Comparison of ENCODE assay signal across 28 cellular contexts in the genomic region with DNA sequence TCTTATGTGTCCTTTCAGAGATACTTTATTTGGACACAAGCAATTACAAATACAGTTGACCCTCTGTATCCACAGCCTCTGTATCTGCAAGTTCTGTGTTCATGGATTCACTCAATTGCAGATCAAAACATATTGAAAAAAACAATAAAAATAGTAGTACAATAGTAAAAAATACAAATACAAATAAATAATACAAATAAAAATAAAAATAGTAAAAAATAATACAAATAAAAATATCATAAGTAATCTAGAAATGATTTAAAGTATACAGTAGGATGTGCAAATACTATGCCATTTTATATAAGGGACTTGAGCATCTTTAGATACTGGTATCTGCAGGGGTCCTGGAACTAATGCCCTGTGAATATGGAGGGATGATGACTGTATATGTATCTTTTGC. TPM values are rescaled to one million over a fixed set of nuclear protein-coding genes. Genes with fewer than 3 reads are reported as not detected.
DNase-seq lines count a peak whose midpoint lies in the region; ATAC-seq and TF ChIP-seq lines count a peak whose summit lies in the region.
"Had no signal": no experiment of that assay in that cellular context is flagged by ENCODE, and none has a peak within 500 bp of the region (broad histone marks: within the 10 kb centered on the region; RNA-seq: fewer than 3 reads in every experiment).

No MANE protein-coding gene starts in this region.

- DNase-seq in heart left ventricle (no peak), Right ventricle myocardium inferior (ENCODE audit: missing footprints) (no peak), body of pancreas (no peak), lower lobe of right lung (no peak), transverse colon (no peak), NCI-H345 (lab: John Stamatoyannopoulos, UW) (no peak), head of caudate nucleus (no peak)
- no peak for DNase-seq in stimulated activated CD4-positive, alpha-beta T cell treated with anti-CD3 and anti-CD28 coated beads, Interleukin-2, amount 100 ng/mL, for 24 hours
- DNase-seq: 8988T; activated CD4-positive, alpha-beta T cell treated with anti-CD3 and anti-CD28 coated beads, Interleukin-2, amount 10 ng/mL, durations not matched to agents 24 days and 14 days; activated gamma-delta T cell; activated naive CD8-positive, alpha-beta T cell treated with anti-CD3 and anti-CD28 coated beads, Interleukin-2, amount 50 U/mL, for 24 hours; activated T-cell treated with anti-CD3 and anti-CD28 coated beads, Interleukin-2, amount 50 U/mL, for 24 hours; AML-193; CD4-positive, alpha-beta memory T cell; effector CD8-positive, alpha-beta T cell; EL; foreskin melanocyte; left ventricle myocardium superior; midbrain; naive thymus-derived CD4-positive, alpha-beta T cell; NCI-H2081 treated with DMSO at 0.1 percent for 48 hours; NCI-H446; NCI-H82; retina; stimulated activated CD4-positive, alpha-beta T cell treated with anti-CD3 and anti-CD28 coated beads, Interleukin-4, amount 100 ng/mL, for 1 hour; WERI-Rb-1 had no signal

- H3K27me3 ChIP-seq in heart left ventricle (no peaks in the 10 kb centered on the region), body of pancreas (no peaks in the 10 kb centered on the region), lower lobe of right lung (ENCODE audit: low read depth) (no peaks in the 10 kb centered on the region), transverse colon (no peaks in the 10 kb centered on the region)

- H3K9me3 ChIP-seq in heart left ventricle (no peaks in the 10 kb centered on the region), body of pancreas (no peaks in the 10 kb centered on the region), lower lobe of right lung (no peaks in the 10 kb centered on the region), transverse colon (no peaks in the 10 kb centered on the region)

- in situ Hi-C loops in transverse colon (cut with MboI; ENCODE audit: low pct_ligation_motif_present in 1 of 4, low pct_unique_long_range_greater_than_20kb in 1 of 4, low sequenced_read_pairs in 3 of 4) = loop anchor here (5.0 to 25.0 kb wide), 4 partner anchors 86 to 366 kb away; a partner anchor contains a TSS

- TF ChIP-seq CTCF in heart left ventricle (IDR thresholded peaks at IDR 0.05) = no peak
- no peak for TF ChIP-seq CTCF in body of pancreas (IDR thresholded peaks at IDR 0.05)
- no peak for TF ChIP-seq CTCF in lower lobe of right lung (IDR thresholded peaks at IDR 0.05)
- TF ChIP-seq CTCF in transverse colon (IDR thresholded peaks at IDR 0.05) = no peak

- TF ChIP-seq POLR2A in heart left ventricle (IDR thresholded peaks at IDR 0.05) (no peak), body of pancreas (IDR thresholded peaks at IDR 0.05) (no peak), transverse colon (IDR thresholded peaks at IDR 0.05) (no peak)

- ATAC-seq in heart left ventricle = no peak
- no peak for ATAC-seq in Right ventricle myocardium inferior
- no peak for ATAC-seq in body of pancreas
- ATAC-seq in lower lobe of right lung = no peak
- ATAC-seq: activated naive CD8-positive, alpha-beta T cell treated with anti-CD3 and anti-CD28 coated beads, Interleukin-2, amount 50 U/mL, for 24 hours; GM23338; naive thymus-derived CD4-positive, alpha-beta T cell had no signal

- intact Hi-C loops in heart left ventricle (cut with DNase I) = loop anchor here in 7 of 10 donors (2.0 to 10.0 kb wide), 4 partner anchors 46 to 106 kb away; a partner anchor contains a TSS
- intact Hi-C loops in Right ventricle myocardium inferior (cut with DNase I) = no loop called here
- intact Hi-C loops in body of pancreas (cut with DNase I) = loop anchor here (5.0 kb wide), 1 partner anchor 76 kb away; no protein-coding TSS in a partner anchor
- intact Hi-C loops in lower lobe of right lung (cut with DNase I) = loop anchor here (10.0 kb wide), 1 partner anchor 88 kb away; no protein-coding TSS in a partner anchor
- intact Hi-C loops in transverse colon (cut with DNase I; ENCODE audit: low total_unique reads) = no loop called here
- intact Hi-C loops in head of caudate nucleus (cut with DNase I) = loop anchor here (10.0 kb wide), 1 partner anchor 48 kb away; a partner anchor contains a TSS

- H3K36me3 ChIP-seq in heart left ventricle = no peaks in the 10 kb centered on the region
- H3K36me3 ChIP-seq in body of pancreas (replicated peaks in 1 of 2; ENCODE audit: insufficient read depth in 1 of 2, low read depth in 2 of 2) = no peaks in the 10 kb centered on the region
- no peaks in the 10 kb centered on the region for H3K36me3 ChIP-seq in lower lobe of right lung
- H3K36me3 ChIP-seq in transverse colon = no peaks in the 10 kb centered on the region
- H3K36me3 ChIP-seq: WERI-Rb-1 had no signal

- H3K4me1 ChIP-seq in heart left ventricle = peaks cover 0 to 61% (median 39%) of the 10 kb centered on the region in 12 donors
- peaks cover 30% of the 10 kb centered on the region for H3K4me1 ChIP-seq in body of pancreas
- peaks cover 68% of the 10 kb centered on the region for H3K4me1 ChIP-seq in lower lobe of right lung
- peaks cover 23 to 62% (median 29%) of the 10 kb centered on the region in 4 donors for H3K4me1 ChIP-seq in transverse colon

- H3K27ac ChIP-seq in heart left ventricle (peak overlapping the region in 9 of 12 donors; percentile 78 to 97 (median 82)), body of pancreas (peak overlapping the region in 3 of 4 donors; percentile 63 to 82 (median 82)), lower lobe of right lung (peak overlapping the region; percentile 87), transverse colon (peak overlapping the region; percentile 80 to 86 (median 83))
- H3K27ac ChIP-seq: WERI-Rb-1 had no signal

- TF ChIP-seq EP300 in transverse colon (IDR thresholded peaks at IDR 0.05; ENCODE audit: low read depth) = no peak

- H3K4me3 ChIP-seq in heart left ventricle (no peak overlapping the region), body of pancreas (no peak overlapping the region), lower lobe of right lung (no peak overlapping the region), transverse colon (no peak overlapping the region)
- H3K4me3 ChIP-seq: GM23338 had no signal

RNA-seq across cellular contexts. Expression of a gene that starts 47.4 kb away (rescaled TPM):
- total RNA-seq in heart left ventricle (100 to 1,000 TPM in 1 of 9 donors, 10 to 100 TPM in 8; 22.3 to 119 (median 53.4) TPM), Right ventricle myocardium inferior (48.7 TPM), body of pancreas (100 to 1,000 TPM; 106 to 147 TPM), lower lobe of right lung (282 TPM), transverse colon (100 to 1,000 TPM in 3 of 4 donors, 10 to 100 TPM in 1; 90.4 to 335 (median 261) TPM)
- 10 to 100 TPM; 62.3 to 92.1 TPM for polyA plus RNA-seq in heart left ventricle

Comparison
In these comparisons a context has a peak if more than half of its experiments do, and no peak if none do; other contexts are left out.
1. intact Hi-C loops: an anchor here in heart left ventricle (2.0 to 10.0 kb wide), body of pancreas (5.0 kb wide), lower lobe of right lung (10.0 kb wide) and head of caudate nucleus (10.0 kb wide); none called in Right ventricle myocardium inferior and transverse colon.